In the genomic region with DNA sequence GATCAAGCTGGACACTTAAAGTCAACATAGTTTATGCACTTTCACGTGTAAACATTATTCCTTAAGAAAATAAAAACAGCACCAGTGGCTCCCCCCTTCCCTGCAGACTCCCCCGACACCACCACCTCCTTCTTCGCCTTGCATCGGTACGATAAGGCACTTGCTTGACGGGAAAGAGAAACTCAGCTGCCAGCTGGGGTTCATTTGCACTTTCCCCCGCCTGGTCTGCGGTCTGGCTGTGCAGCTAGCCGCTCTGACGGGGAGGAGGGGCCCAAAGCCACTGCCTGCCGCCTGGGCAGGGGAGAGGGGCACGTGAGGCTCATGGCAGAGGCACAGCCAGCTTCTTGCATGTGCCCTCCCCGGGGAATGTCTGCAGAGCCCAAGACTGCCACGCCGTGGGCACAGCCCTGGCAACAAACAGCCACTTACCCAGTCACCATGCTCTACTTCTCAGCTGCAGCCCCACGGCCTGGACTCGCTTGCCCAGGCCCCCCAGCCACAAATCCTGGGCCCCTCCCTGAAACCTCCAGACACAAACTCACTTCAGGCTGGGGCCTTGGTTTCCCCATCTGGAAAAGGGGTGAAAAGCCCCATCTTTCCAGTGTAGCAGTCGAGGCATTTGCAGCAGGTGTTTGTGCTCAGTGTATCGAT, we compare ENCODE assay signal across 1 cellular context.
TF ChIP-seq lines count a peak whose summit lies in the region.

No MANE protein-coding gene starts in this region.

TF ChIP-seq in HepG2, 621 proteins besides CTCF, POLR2A, EP300 and RAD21 (continued from another document and continues in another):
- TF ChIP-seq SRSF1 (optimal IDR thresholded peaks at IDR 0.05; ENCODE audit: low read depth, low read length) = no peak
- TF ChIP-seq, protein P1, sequence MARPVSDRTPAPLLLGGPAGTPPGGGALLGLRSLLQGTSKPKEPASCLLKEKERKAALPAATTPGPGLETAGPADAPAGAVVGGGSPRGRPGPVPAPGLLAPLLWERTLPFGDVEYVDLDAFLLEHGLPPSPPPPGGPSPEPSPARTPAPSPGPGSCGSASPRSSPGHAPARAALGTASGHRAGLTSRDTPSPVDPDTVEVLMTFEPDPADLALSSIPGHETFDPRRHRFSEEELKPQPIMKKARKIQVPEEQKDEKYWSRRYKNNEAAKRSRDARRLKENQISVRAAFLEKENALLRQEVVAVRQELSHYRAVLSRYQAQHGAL (CRISPR knock-in tag; IDR thresholded peaks at IDR 0.05; ENCODE audit: not compliant biosample characterization) = no peak
- peak; percentile 67 for TF ChIP-seq RBAK (CRISPR knock-in tag; IDR thresholded peaks at IDR 0.05)
- TF ChIP-seq, protein P2, sequence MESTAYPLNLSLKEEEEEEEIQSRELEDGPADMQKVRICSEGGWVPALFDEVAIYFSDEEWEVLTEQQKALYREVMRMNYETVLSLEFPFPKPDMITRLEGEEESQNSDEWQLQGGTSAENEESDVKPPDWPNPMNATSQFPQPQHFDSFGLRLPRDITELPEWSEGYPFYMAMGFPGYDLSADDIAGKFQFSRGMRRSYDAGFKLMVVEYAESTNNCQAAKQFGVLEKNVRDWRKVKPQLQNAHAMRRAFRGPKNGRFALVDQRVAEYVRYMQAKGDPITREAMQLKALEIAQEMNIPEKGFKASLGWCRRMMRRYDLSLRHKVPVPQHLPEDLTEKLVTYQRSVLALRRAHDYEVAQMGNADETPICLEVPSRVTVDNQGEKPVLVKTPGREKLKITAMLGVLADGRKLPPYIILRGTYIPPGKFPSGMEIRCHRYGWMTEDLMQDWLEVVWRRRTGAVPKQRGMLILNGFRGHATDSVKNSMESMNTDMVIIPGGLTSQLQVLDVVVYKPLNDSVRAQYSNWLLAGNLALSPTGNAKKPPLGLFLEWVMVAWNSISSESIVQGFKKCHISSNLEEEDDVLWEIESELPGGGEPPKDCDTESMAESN (CRISPR knock-in tag; conservative IDR thresholded peaks at IDR 0.05) = no peak; the same call in 1 of the 2 replicates
- peak; percentile 57; the same call in 1 of the 2 replicates for TF ChIP-seq HOXA5 (CRISPR knock-in tag; IDR thresholded peaks at IDR 0.05)
- no peak for TF ChIP-seq CHD2 (IDR thresholded peaks at IDR 0.05; ENCODE audit: low read depth, low read length)
- peak; percentile 50 for TF ChIP-seq HNRNPH1 (optimal IDR thresholded peaks at IDR 0.05; ENCODE audit: low read depth, low read length)
- peak; percentile 64; the same call in 1 of the 2 replicates for TF ChIP-seq EEA1 (CRISPR knock-in tag; IDR thresholded peaks at IDR 0.05; ENCODE audit: borderline replicate concordance)
- TF ChIP-seq ZNF441 (CRISPR knock-in tag; IDR thresholded peaks at IDR 0.05; ENCODE audit: borderline replicate concordance) = 0 out of 2 replicates have a peak, but pooled peaks have one; percentile 25
- TF ChIP-seq, protein P3, sequence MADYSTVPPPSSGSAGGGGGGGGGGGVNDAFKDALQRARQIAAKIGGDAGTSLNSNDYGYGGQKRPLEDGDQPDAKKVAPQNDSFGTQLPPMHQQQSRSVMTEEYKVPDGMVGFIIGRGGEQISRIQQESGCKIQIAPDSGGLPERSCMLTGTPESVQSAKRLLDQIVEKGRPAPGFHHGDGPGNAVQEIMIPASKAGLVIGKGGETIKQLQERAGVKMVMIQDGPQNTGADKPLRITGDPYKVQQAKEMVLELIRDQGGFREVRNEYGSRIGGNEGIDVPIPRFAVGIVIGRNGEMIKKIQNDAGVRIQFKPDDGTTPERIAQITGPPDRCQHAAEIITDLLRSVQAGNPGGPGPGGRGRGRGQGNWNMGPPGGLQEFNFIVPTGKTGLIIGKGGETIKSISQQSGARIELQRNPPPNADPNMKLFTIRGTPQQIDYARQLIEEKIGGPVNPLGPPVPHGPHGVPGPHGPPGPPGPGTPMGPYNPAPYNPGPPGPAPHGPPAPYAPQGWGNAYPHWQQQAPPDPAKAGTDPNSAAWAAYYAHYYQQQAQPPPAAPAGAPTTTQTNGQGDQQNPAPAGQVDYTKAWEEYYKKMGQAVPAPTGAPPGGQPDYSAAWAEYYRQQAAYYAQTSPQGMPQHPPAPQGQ (CRISPR knock-in tag; IDR thresholded peaks at IDR 0.05; ENCODE audit: borderline replicate concordance) = peak; percentile 95; the same call in 1 of the 2 replicates
- no peak for TF ChIP-seq PHB2 (IDR thresholded peaks at IDR 0.05; ENCODE audit: partially characterized antibody)
- TF ChIP-seq ZNF138 (CRISPR knock-in tag; IDR thresholded peaks at IDR 0.05; ENCODE audit: low read depth) = peak; percentile 87
- no peak; the same call in 1 of the 2 replicates for TF ChIP-seq ZNF792 (CRISPR knock-in tag; IDR thresholded peaks at IDR 0.05)
- TF ChIP-seq, protein P4, sequence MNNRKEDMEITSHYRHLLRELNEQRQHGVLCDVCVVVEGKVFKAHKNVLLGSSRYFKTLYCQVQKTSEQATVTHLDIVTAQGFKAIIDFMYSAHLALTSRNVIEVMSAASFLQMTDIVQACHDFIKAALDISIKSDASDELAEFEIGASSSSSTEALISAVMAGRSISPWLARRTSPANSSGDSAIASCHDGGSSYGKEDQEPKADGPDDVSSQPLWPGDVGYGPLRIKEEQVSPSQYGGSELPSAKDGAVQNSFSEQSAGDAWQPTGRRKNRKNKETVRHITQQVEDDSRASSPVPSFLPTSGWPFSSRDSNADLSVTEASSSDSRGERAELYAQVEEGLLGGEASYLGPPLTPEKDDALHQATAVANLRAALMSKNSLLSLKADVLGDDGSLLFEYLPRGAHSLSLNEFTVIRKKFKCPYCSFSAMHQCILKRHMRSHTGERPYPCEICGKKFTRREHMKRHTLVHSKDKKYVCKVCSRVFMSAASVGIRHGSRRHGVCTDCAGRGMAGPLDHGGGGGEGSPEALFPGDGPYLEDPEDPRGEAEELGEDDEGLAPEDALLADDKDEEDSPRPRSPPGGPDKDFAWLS (CRISPR knock-in tag; IDR thresholded peaks at IDR 0.05; ENCODE audit: borderline replicate concordance) = 0 out of 2 replicates have a peak, but pooled peaks have one; percentile 53
- TF ChIP-seq, protein P5, sequence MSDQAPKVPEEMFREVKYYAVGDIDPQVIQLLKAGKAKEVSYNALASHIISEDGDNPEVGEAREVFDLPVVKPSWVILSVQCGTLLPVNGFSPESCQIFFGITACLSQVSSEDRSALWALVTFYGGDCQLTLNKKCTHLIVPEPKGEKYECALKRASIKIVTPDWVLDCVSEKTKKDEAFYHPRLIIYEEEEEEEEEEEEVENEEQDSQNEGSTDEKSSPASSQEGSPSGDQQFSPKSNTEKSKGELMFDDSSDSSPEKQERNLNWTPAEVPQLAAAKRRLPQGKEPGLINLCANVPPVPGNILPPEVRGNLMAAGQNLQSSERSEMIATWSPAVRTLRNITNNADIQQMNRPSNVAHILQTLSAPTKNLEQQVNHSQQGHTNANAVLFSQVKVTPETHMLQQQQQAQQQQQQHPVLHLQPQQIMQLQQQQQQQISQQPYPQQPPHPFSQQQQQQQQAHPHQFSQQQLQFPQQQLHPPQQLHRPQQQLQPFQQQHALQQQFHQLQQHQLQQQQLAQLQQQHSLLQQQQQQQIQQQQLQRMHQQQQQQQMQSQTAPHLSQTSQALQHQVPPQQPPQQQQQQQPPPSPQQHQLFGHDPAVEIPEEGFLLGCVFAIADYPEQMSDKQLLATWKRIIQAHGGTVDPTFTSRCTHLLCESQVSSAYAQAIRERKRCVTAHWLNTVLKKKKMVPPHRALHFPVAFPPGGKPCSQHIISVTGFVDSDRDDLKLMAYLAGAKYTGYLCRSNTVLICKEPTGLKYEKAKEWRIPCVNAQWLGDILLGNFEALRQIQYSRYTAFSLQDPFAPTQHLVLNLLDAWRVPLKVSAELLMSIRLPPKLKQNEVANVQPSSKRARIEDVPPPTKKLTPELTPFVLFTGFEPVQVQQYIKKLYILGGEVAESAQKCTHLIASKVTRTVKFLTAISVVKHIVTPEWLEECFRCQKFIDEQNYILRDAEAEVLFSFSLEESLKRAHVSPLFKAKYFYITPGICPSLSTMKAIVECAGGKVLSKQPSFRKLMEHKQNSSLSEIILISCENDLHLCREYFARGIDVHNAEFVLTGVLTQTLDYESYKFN (CRISPR knock-in tag; conservative IDR thresholded peaks at IDR 0.05) = peak; percentile 54
- TF ChIP-seq ZNF781 (CRISPR knock-in tag; IDR thresholded peaks at IDR 0.05; ENCODE audit: borderline replicate concordance, not compliant biosample characterization) = peak; percentile 51
- no peak for TF ChIP-seq PBX2 (CRISPR knock-in tag; IDR thresholded peaks at IDR 0.05)
- no peak for TF ChIP-seq SSRP1 (CRISPR knock-in tag; IDR thresholded peaks at IDR 0.05)
- TF ChIP-seq CREB1 (IDR thresholded peaks at IDR 0.05) = no peak
- no peak for TF ChIP-seq CREB1 (CRISPR knock-in tag; IDR thresholded peaks at IDR 0.05)
- TF ChIP-seq NFYC (CRISPR knock-in tag; IDR thresholded peaks at IDR 0.05) = no peak
- 0 out of 2 replicates have a peak, but pooled peaks have one; percentile 71 for TF ChIP-seq CSRNP1 (CRISPR knock-in tag; IDR thresholded peaks at IDR 0.05)
- TF ChIP-seq HES4 (CRISPR knock-in tag; IDR thresholded peaks at IDR 0.05; ENCODE audit: borderline replicate concordance) = peak; percentile 89; the same call in 1 of the 2 replicates
- peak; percentile 92 for TF ChIP-seq ZMYM3 (CRISPR knock-in tag; IDR thresholded peaks at IDR 0.05)
- peak; percentile 5; the same call in 1 of the 2 replicates for TF ChIP-seq ZNF782 (CRISPR knock-in tag; IDR thresholded peaks at IDR 0.05; ENCODE audit: borderline replicate concordance)
- TF ChIP-seq, protein P6, sequence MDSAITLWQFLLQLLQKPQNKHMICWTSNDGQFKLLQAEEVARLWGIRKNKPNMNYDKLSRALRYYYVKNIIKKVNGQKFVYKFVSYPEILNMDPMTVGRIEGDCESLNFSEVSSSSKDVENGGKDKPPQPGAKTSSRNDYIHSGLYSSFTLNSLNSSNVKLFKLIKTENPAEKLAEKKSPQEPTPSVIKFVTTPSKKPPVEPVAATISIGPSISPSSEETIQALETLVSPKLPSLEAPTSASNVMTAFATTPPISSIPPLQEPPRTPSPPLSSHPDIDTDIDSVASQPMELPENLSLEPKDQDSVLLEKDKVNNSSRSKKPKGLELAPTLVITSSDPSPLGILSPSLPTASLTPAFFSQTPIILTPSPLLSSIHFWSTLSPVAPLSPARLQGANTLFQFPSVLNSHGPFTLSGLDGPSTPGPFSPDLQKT (CRISPR knock-in tag; IDR thresholded peaks at IDR 0.05; ENCODE audit: borderline replicate concordance) = no peak
- 0 out of 2 replicates have a peak, but pooled peaks have one; percentile 44 for TF ChIP-seq ELF1 (CRISPR knock-in tag; IDR thresholded peaks at IDR 0.05)
- TF ChIP-seq ZNF264 (CRISPR knock-in tag; IDR thresholded peaks at IDR 0.05) = no peak; the same call in 1 of the 2 replicates
- TF ChIP-seq CBX1 (IDR thresholded peaks at IDR 0.05; ENCODE audit: low read depth) = peak; percentile 21
- TF ChIP-seq ARNTL (CRISPR knock-in tag; IDR thresholded peaks at IDR 0.05) = peak; percentile 29; the same call in 1 of the 2 replicates
- TF ChIP-seq MXD1 (CRISPR knock-in tag; IDR thresholded peaks at IDR 0.05) = 0 out of 2 replicates have a peak, but pooled peaks have one; percentile 32
- no peak for TF ChIP-seq HMG20B (CRISPR knock-in tag; conservative IDR thresholded peaks at IDR 0.05)
- peak; percentile 91 for TF ChIP-seq ZNF564 (CRISPR knock-in tag; IDR thresholded peaks at IDR 0.05)
- TF ChIP-seq TSC22D2 (CRISPR knock-in tag; IDR thresholded peaks at IDR 0.05; ENCODE audit: borderline replicate concordance) = no peak
- TF ChIP-seq, protein P7, sequence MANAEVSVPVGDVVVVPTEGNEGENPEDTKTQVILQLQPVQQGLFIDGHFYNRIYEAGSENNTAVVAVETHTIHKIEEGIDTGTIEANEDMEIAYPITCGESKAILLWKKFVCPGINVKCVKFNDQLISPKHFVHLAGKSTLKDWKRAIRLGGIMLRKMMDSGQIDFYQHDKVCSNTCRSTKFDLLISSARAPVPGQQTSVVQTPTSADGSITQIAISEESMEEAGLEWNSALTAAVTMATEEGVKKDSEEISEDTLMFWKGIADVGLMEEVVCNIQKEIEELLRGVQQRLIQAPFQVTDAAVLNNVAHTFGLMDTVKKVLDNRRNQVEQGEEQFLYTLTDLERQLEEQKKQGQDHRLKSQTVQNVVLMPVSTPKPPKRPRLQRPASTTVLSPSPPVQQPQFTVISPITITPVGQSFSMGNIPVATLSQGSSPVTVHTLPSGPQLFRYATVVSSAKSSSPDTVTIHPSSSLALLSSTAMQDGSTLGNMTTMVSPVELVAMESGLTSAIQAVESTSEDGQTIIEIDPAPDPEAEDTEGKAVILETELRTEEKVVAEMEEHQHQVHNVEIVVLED (CRISPR knock-in tag; IDR thresholded peaks at IDR 0.05; ENCODE audit: borderline replicate concordance) = peak; percentile 58
- no peak for TF ChIP-seq EHMT2 (IDR thresholded peaks at IDR 0.05; ENCODE audit: borderline replicate concordance, low read depth, low read length)
- no peak for TF ChIP-seq NR0B2 (CRISPR knock-in tag; IDR thresholded peaks at IDR 0.05)
- peak; percentile 89 for TF ChIP-seq ZC3H13 (CRISPR knock-in tag; IDR thresholded peaks at IDR 0.05)
- TF ChIP-seq ZSCAN30 (CRISPR knock-in tag; IDR thresholded peaks at IDR 0.05) = peak; percentile 83; the same call in 1 of the 2 replicates
- TF ChIP-seq, protein P8, sequence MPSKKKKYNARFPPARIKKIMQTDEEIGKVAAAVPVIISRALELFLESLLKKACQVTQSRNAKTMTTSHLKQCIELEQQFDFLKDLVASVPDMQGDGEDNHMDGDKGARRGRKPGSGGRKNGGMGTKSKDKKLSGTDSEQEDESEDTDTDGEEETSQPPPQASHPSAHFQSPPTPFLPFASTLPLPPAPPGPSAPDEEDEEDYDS (CRISPR knock-in tag; IDR thresholded peaks at IDR 0.05) = peak; percentile 27; the same call in 1 of the 2 replicates
